ENCODE assay signal across 28 cellular contexts in genomic region chr12:111926631-111927030, GRCh38.
"Had no signal": no experiment of that assay in that cellular context is flagged by ENCODE, and none has a peak within 500 bp of the region (broad histone marks: within the 10 kb centered on the region; RNA-seq: fewer than 3 reads in every experiment).

No MANE protein-coding gene starts in this region.

- FAIRE-seq: endometrium, islet of Langerhans, keratinocyte had no signal

- H3K4me1 Mint-ChIP-seq: endodermal cell, mesothelial cell of epicardium, naive B cell had no signal

- H3K27ac Mint-ChIP-seq: dendritic cell treated with granulocyte-macrophage colony-stimulating factor and Interleukin-4, amounts not matched to agents 40 ng/mL and 50 ng/mL, for 4 days; effector memory CD8-positive, alpha-beta T cell; endodermal cell; mesothelial cell of epicardium; naive B cell had no signal

- H3K36me3 ChIP-seq: colonic mucosa, esophagus squamous epithelium, left lung had no signal

- H3K27me3 Mint-ChIP-seq: dendritic cell treated with granulocyte-macrophage colony-stimulating factor and Interleukin-4, amounts not matched to agents 40 ng/mL and 50 ng/mL, for 4 days; effector memory CD8-positive, alpha-beta T cell; naive B cell had no signal

- H3K27ac ChIP-seq: colonic mucosa, epithelial cell of prostate, esophagus squamous epithelium, gastrocnemius medialis, heart right ventricle, left lung, lower lobe of right lung had no signal

- H3K4me3 ChIP-seq: colonic mucosa, esophagus squamous epithelium, gastrocnemius medialis, heart right ventricle, left lung, lower lobe of right lung, mucosa of descending colon had no signal

- DNase-seq: colonic mucosa; cortex of kidney; effector CD8-positive, alpha-beta T cell; effector memory CD8-positive, alpha-beta T cell; endodermal cell; erythroblast; esophagus squamous epithelium; foreskin fibroblast; foreskin melanocyte; gastrocnemius medialis; glutamatergic neuron; head of caudate nucleus; heart right ventricle; hippocampal formation; left colon; left lung; left ventricle myocardium superior; lower lobe of right lung; mesenchymal stem cell; mucosa of descending colon; naive B cell had no signal

- ATAC-seq: effector memory CD8-positive, alpha-beta T cell; esophagus mucosa; gastrocnemius medialis; heart right ventricle; left colon; left lung; left ventricle myocardium superior; lower lobe of right lung; mucosa of descending colon had no signal

- H3K27me3 ChIP-seq: colonic mucosa, esophagus squamous epithelium, gastrocnemius medialis, heart right ventricle, left lung had no signal

- H3K4me3 Mint-ChIP-seq: dendritic cell treated with granulocyte-macrophage colony-stimulating factor and Interleukin-4, amounts not matched to agents 40 ng/mL and 50 ng/mL, for 4 days; effector memory CD8-positive, alpha-beta T cell; endodermal cell; mesothelial cell of epicardium; naive B cell had no signal

- H3K9me3 ChIP-seq: colonic mucosa, esophagus squamous epithelium, gastrocnemius medialis, heart right ventricle, left lung, lower lobe of right lung, mucosa of descending colon had no signal

- H3K4me1 ChIP-seq: colonic mucosa, esophagus squamous epithelium, gastrocnemius medialis, left lung, lower lobe of right lung had no signal

- H3K9me3 Mint-ChIP-seq: dendritic cell treated with granulocyte-macrophage colony-stimulating factor and Interleukin-4, amounts not matched to agents 40 ng/mL and 50 ng/mL, for 4 days; effector memory CD8-positive, alpha-beta T cell; endodermal cell; mesothelial cell of epicardium had no signal

- H3K36me3 Mint-ChIP-seq: mesothelial cell of epicardium had no signal
